ENCODE assay signal across 8 cellular contexts in genomic region chr19:32406161-32407003, GRCh38. TPM values are rescaled to one million over a fixed set of nuclear protein-coding genes. Genes with fewer than 3 reads are reported as not detected.
A peak's percentile ranks its signal among the peaks of the same experiment; 100 is the strongest.
DNase-seq lines count a peak whose midpoint lies in the region; ATAC-seq and TF ChIP-seq lines count a peak whose summit lies in the region.

No MANE protein-coding gene starts in this region.

- H3K27me3 ChIP-seq in CD4-positive, CD25-positive, alpha-beta regulatory T cell (ENCODE audit: control insufficient read depth, insufficient read depth, low read length): no peaks in the 10 kb centered on the region
- no peaks in the 10 kb centered on the region for H3K27me3 ChIP-seq in HUES64 (ENCODE audit: insufficient read depth, low read length)

- H3K9me3 ChIP-seq in CD4-positive, CD25-positive, alpha-beta regulatory T cell (ENCODE audit: control insufficient read depth in 2 of 2, low read length in 2 of 2): no peaks in the 10 kb centered on the region
- no peaks in the 10 kb centered on the region for H3K9me3 ChIP-seq in HUES64 (ENCODE audit: insufficient read depth, low read depth, low read length)

- peak overlapping the region; percentile 89 to 97 (median 94) for H3K4me3 Mint-ChIP-seq in CD4-positive, CD25-positive, alpha-beta regulatory T cell

- no peak for TF ChIP-seq POLR2A in lower leg skin (IDR thresholded peaks at IDR 0.05)

- H3K4me3 ChIP-seq in CD4-positive, CD25-positive, alpha-beta regulatory T cell (ENCODE audit: low read depth, low read length): peak overlapping the region; percentile 59
- H3K4me3 ChIP-seq in HUES64 (ENCODE audit: low read length) (peak overlapping the region; percentile 99), astrocyte of the cerebellum (ENCODE audit: low read depth, low read length) (peak overlapping the region; percentile 74), lower leg skin (ENCODE audit: low read depth, poor library complexity, severe bottlenecking) (peak overlapping the region; percentile 79), urinary bladder (ENCODE audit: low read depth, low read length) (peak overlapping the region; percentile 98)

- H3K27ac Mint-ChIP-seq in CD4-positive, CD25-positive, alpha-beta regulatory T cell: peak overlapping the region; percentile 74 to 88 (median 86)

- WGBS in HUES64: 5% methylated on average over 33 of the region's 33 CpGs
- WGBS in lower leg skin, 2 donors: 5 to 9% methylated on average over 16 to 33 of the region's 33 CpGs
- 5% methylated on average over 33 of the region's 33 CpGs for WGBS in urinary bladder

- ATAC-seq in CD4-positive, CD25-positive, alpha-beta regulatory T cell (ENCODE audit: low read depth in 2 of 2): no peak

- in situ Hi-C loops in astrocyte of the cerebellum (cut with HindIII; ENCODE audit: low sequenced_read_pairs): no loop called here

- intact Hi-C loops in lower leg skin (cut with DNase I; ENCODE audit: low total_unique reads): no loop called here

- H3K4me1 Mint-ChIP-seq in CD4-positive, CD25-positive, alpha-beta regulatory T cell: peaks cover 0 to 34% (median 14%) of the 10 kb centered on the region in 4 donors

- no peak for DNase-seq in CD4-positive, CD25-positive, alpha-beta regulatory T cell
- DNase-seq in astrocyte of the cerebellum (ENCODE audit: low read depth) (no peak), lower leg skin (ENCODE audit: low spot score in 2 of 2) (peak in 1 of 2 donors; percentile 43), RKO (ENCODE audit: low spot score) (no peak), mesenteric fat pad (ENCODE audit: low spot score) (no peak), NCI-H2081 treated with DMSO at 0.1 percent for 48 hours (lab: John Stamatoyannopoulos, UW) (no peak)

- no peaks in the 10 kb centered on the region for H3K27me3 Mint-ChIP-seq in CD4-positive, CD25-positive, alpha-beta regulatory T cell

- H3K27ac ChIP-seq in CD4-positive, CD25-positive, alpha-beta regulatory T cell (ENCODE audit: insufficient read depth, low read length, poor library complexity, severe bottlenecking): no peak overlapping the region
- peak overlapping the region; percentile 97; the same call in 1 of the 2 replicates for H3K27ac ChIP-seq in HUES64 (ENCODE audit: low read depth, low read length)
- peak overlapping the region; percentile 100 for H3K27ac ChIP-seq in urinary bladder (ENCODE audit: low read depth)

- TF ChIP-seq CTCF in astrocyte of the cerebellum (IDR thresholded peaks at IDR 0.05; ENCODE audit: low read depth, low read length, missing control alignments) (no peak), lower leg skin (IDR thresholded peaks at IDR 0.05) (no peak)

- peaks cover 13% of the 10 kb centered on the region for H3K36me3 ChIP-seq in CD4-positive, CD25-positive, alpha-beta regulatory T cell (ENCODE audit: control insufficient read depth, insufficient read depth, low read length)
- H3K36me3 ChIP-seq in HUES64 (ENCODE audit: insufficient read depth, low read length) (peaks cover 41% of the 10 kb centered on the region), urinary bladder (ENCODE audit: insufficient read depth) (no peaks in the 10 kb centered on the region)

- no peaks in the 10 kb centered on the region for H3K9me3 Mint-ChIP-seq in CD4-positive, CD25-positive, alpha-beta regulatory T cell

- H3K36me3 Mint-ChIP-seq in CD4-positive, CD25-positive, alpha-beta regulatory T cell: peaks cover 10% of the 10 kb centered on the region

- peaks cover 16% of the 10 kb centered on the region for H3K4me1 ChIP-seq in CD4-positive, CD25-positive, alpha-beta regulatory T cell (ENCODE audit: control insufficient read depth, insufficient read depth, low read length, poor library complexity, severe bottlenecking)
- H3K4me1 ChIP-seq in HUES64 (ENCODE audit: insufficient read depth, low read length) (peaks cover 22% of the 10 kb centered on the region), urinary bladder (ENCODE audit: insufficient read depth) (no peaks in the 10 kb centered on the region)

- H3K9ac ChIP-seq in HUES64 (ENCODE audit: low read depth, low read length): peak overlapping the region; percentile 99

RNA-seq across cellular contexts. Expression of gene DPY19L3, which starts 0.8 kb away (rescaled TPM):
- 17.4 TPM for total RNA-seq in CD4-positive, CD25-positive, alpha-beta regulatory T cell
- 1 to 10 TPM; 4.5 to 6.4 (median 5.7) TPM for polyA plus RNA-seq in CD4-positive, CD25-positive, alpha-beta regulatory T cell
- 33.9 TPM for polyA plus RNA-seq in HUES64 (2013, experiment 1 of 2)
- 36.3 TPM for polyA plus RNA-seq in HUES64 (2013, experiment 2 of 2)
- 10 to 100 TPM; 11.3 to 20.2 (median 13.6) TPM for total RNA-seq in lower leg skin
- total RNA-seq in urinary bladder: 62.7 TPM
- polyA plus RNA-seq in urinary bladder: 6.9 TPM
- total RNA-seq in mesenteric fat pad: 25.3 TPM
